8 cellular contexts compared by ENCODE assay signal in genomic region chr2:219245148-219245898, GRCh38. TPM values are rescaled to one million over a fixed set of nuclear protein-coding genes. Genes with fewer than 3 reads are reported as not detected.
A peak's percentile ranks its signal among the peaks of the same experiment; 100 is the strongest.
DNase-seq lines count a peak whose midpoint lies in the region; ATAC-seq and TF ChIP-seq lines count a peak whose summit lies in the region.

GLB1L (minus strand) TSS chr2:219245444; CDS start chr2:219243573, 1,871 bp downstream.
STK16 (plus strand) TSS chr2:219245479; CDS start chr2:219246000, 521 bp downstream.

- H3K27me3 Mint-ChIP-seq in CD4-positive, alpha-beta T cell: no peaks in the 10 kb centered on the region
- H3K27me3 Mint-ChIP-seq in activated CD8-positive, alpha-beta T cell treated with anti-CD3 and anti-CD28 coated beads, Interleukin-2, amount 10 ng/mL, durations not matched to agents 7 days and 5 days (ENCODE audit: low read depth): no peaks in the 10 kb centered on the region
- H3K27me3 Mint-ChIP-seq in memory B cell: no peaks in the 10 kb centered on the region

- no peaks in the 10 kb centered on the region for H3K9me3 ChIP-seq in CD4-positive, alpha-beta T cell (ENCODE audit: control insufficient read depth, low read length)

- peak within 1 kb of the TSS; percentile 95 for H3K27ac ChIP-seq in CD4-positive, alpha-beta T cell (ENCODE audit: low read depth, low read length)

- peak within 1 kb of the TSS; percentile 88 for H3K4me3 Mint-ChIP-seq in CD4-positive, alpha-beta T cell
- H3K4me3 Mint-ChIP-seq in activated CD8-positive, alpha-beta T cell treated with anti-CD3 and anti-CD28 coated beads, Interleukin-2, amount 10 ng/mL, durations not matched to agents 7 days and 5 days: peak within 1 kb of the TSS; percentile 99
- H3K4me3 Mint-ChIP-seq in memory B cell: peak within 1 kb of the TSS; percentile 88

- peak; percentile 73 to 92 (median 81) for DNase-seq in CD4-positive, alpha-beta T cell
- peak; percentile 27 for DNase-seq in NCI-H82 treated with DMSO at 0.1 percent for 48 hours (lab: John Stamatoyannopoulos, UW; ENCODE audit: unreplicated experiment)
- DNase-seq in activated CD8-positive, alpha-beta T cell treated with anti-CD3 and anti-CD28 coated beads, Interleukin-2, amount 10 ng/mL, durations not matched to agents 7 days and 5 days: peak; percentile 92
- peak; percentile 70 for DNase-seq in effector CD8-positive, alpha-beta T cell (lab: John Stamatoyannopoulos, UW)
- DNase-seq in memory B cell (ENCODE audit: low spot score in 2 of 2): peak; percentile 83 to 91
- DNase-seq in stimulated activated CD4-positive, alpha-beta T cell treated with anti-CD3 and anti-CD28 coated beads, TNF-alpha, amount 100 ng/mL, for 48 hours (ENCODE audit: low read depth in 3 of 3): peak; percentile 77 to 89 (median 87)

- peaks cover 35% of the 10 kb centered on the region for H3K36me3 Mint-ChIP-seq in CD4-positive, alpha-beta T cell (ENCODE audit: low read depth)
- H3K36me3 Mint-ChIP-seq in activated CD8-positive, alpha-beta T cell treated with anti-CD3 and anti-CD28 coated beads, Interleukin-2, amount 10 ng/mL, durations not matched to agents 7 days and 5 days (ENCODE audit: low read depth): peaks cover 46% of the 10 kb centered on the region
- H3K36me3 Mint-ChIP-seq in memory B cell: peaks cover 11% of the 10 kb centered on the region

- H3K27ac Mint-ChIP-seq in CD4-positive, alpha-beta T cell: peak within 1 kb of the TSS; percentile 96
- H3K27ac Mint-ChIP-seq in activated CD8-positive, alpha-beta T cell treated with anti-CD3 and anti-CD28 coated beads, Interleukin-2, amount 10 ng/mL, durations not matched to agents 7 days and 5 days: peak within 1 kb of the TSS; percentile 100
- H3K27ac Mint-ChIP-seq in memory B cell: peak within 1 kb of the TSS; percentile 93

- CTCF ChIA-PET in CD4-positive, alpha-beta T cell (lab: Charles Lee): interaction anchor here (1.0 to 2.3 kb wide), 5 partner anchors 15 to 143 kb away, joined by 3 to 26 read pairs (median 4); no protein-coding TSS in a partner anchor
- CTCF ChIA-PET in activated CD8-positive, alpha-beta T cell treated with anti-CD3 and anti-CD28 coated beads, Interleukin-2, amount 10 ng/mL, durations not matched to agents 7 days and 5 days (lab: Charles Lee): interaction anchor here (0.9 to 6.3 kb wide), 13 partner anchors 10 to 85 kb away, joined by 3 to 65 read pairs (median 5); partner anchors contain the start of genes ABCB6, ANKZF1, ATG9A and DNAJB2

- H3K9me3 Mint-ChIP-seq in CD4-positive, alpha-beta T cell: no peaks in the 10 kb centered on the region
- H3K9me3 Mint-ChIP-seq in activated CD8-positive, alpha-beta T cell treated with anti-CD3 and anti-CD28 coated beads, Interleukin-2, amount 10 ng/mL, durations not matched to agents 7 days and 5 days (ENCODE audit: insufficient read depth): no peaks in the 10 kb centered on the region
- no peaks in the 10 kb centered on the region for H3K9me3 Mint-ChIP-seq in memory B cell

- intact Hi-C loops in CD4-positive, alpha-beta T cell (cut with DNase I, micrococcal nuclease): loop anchor here in 1 of 2 experiments (1.0 to 5.0 kb wide), 3 partner anchors 8 to 68 kb away; partner anchors contain the start of genes ANKZF1, ATG9A, CNPPD1 and RETREG2

- ATAC-seq in CD4-positive, alpha-beta T cell (ENCODE audit: poor library complexity): peak; percentile 44
- peak; percentile 87 for ATAC-seq in GM19351 (IDR thresholded peaks at IDR 0.05; ENCODE audit: unreplicated experiment)
- peak; percentile 57 for ATAC-seq in HG03469 (IDR thresholded peaks at IDR 0.05; ENCODE audit: unreplicated experiment)
- ATAC-seq in activated CD8-positive, alpha-beta T cell treated with anti-CD3 and anti-CD28 coated beads, Interleukin-2, amount 10 ng/mL, durations not matched to agents 7 days and 5 days: peak; percentile 74
- ATAC-seq in memory B cell (ENCODE audit: low read depth): peak; percentile 84

- no peaks in the 10 kb centered on the region for H3K27me3 ChIP-seq in CD4-positive, alpha-beta T cell (ENCODE audit: control insufficient read depth, insufficient read depth, low read length)

- no peak for TF ChIP-seq CTCF in CD4-positive, alpha-beta T cell (IDR thresholded peaks at IDR 0.05)

- peaks cover 74% of the 10 kb centered on the region for H3K4me1 Mint-ChIP-seq in CD4-positive, alpha-beta T cell (ENCODE audit: low read depth)
- peaks cover 66% of the 10 kb centered on the region for H3K4me1 Mint-ChIP-seq in activated CD8-positive, alpha-beta T cell treated with anti-CD3 and anti-CD28 coated beads, Interleukin-2, amount 10 ng/mL, durations not matched to agents 7 days and 5 days (ENCODE audit: low read depth)
- peaks cover 38% of the 10 kb centered on the region for H3K4me1 Mint-ChIP-seq in memory B cell

- POLR2A ChIA-PET in CD4-positive, alpha-beta T cell (lab: Charles Lee): interaction anchor here (0.7 to 7.3 kb wide), 17 partner anchors 9 to 959 kb away, joined by 3 to 181 read pairs (median 5); partner anchors contain the start of genes ANKZF1, ATG9A, CNPPD1 and DNAJB2
- POLR2A ChIA-PET in activated CD8-positive, alpha-beta T cell treated with anti-CD3 and anti-CD28 coated beads, Interleukin-2, amount 10 ng/mL, durations not matched to agents 7 days and 5 days (lab: Charles Lee): interaction anchor here (0.5 to 3.9 kb wide), 16 partner anchors 9 to 86 kb away, joined by 3 to 66 read pairs (median 6); partner anchors contain the start of genes ANKZF1, ATG9A, CNPPD1 and DNAJB2

RNA-seq across cellular contexts. Expression of gene GLB1L, which starts in this region (rescaled TPM):
- total RNA-seq in CD4-positive, alpha-beta T cell: 1 to 10 TPM; 2.4 to 3.0 TPM
- 1 to 10 TPM; 3.4 to 4.0 TPM for total RNA-seq in activated CD8-positive, alpha-beta T cell treated with anti-CD3 and anti-CD28 coated beads, Interleukin-2, amount 10 ng/mL, durations not matched to agents 7 days and 5 days

RNA-seq across cellular contexts. Expression of gene STK16, which starts in this region (rescaled TPM):
- total RNA-seq in CD4-positive, alpha-beta T cell: 10 to 100 TPM; 11.2 to 14.1 TPM
- total RNA-seq in activated CD8-positive, alpha-beta T cell treated with anti-CD3 and anti-CD28 coated beads, Interleukin-2, amount 10 ng/mL, durations not matched to agents 7 days and 5 days: 10 to 100 TPM; 31.2 to 31.5 TPM

Comparison
In these comparisons a context has a peak if more than half of its experiments do, and no peak if none do; other contexts are left out.
1. Peak in every context shown above with its lines: DNase-seq, ATAC-seq and H3K27ac ChIP-seq.
2. DNase-seq: peak in every context shown above with its lines; median percentile 92 in activated CD8-positive, alpha-beta T cell treated with anti-CD3 and anti-CD28 coated beads, Interleukin-2, amount 10 ng/mL, durations not matched to agents 7 days and 5 days; 87 in memory B cell; 87 in stimulated activated CD4-positive, alpha-beta T cell treated with anti-CD3 and anti-CD28 coated beads, TNF-alpha, amount 100 ng/mL, for 48 hours; 81 in CD4-positive, alpha-beta T cell; 70 in effector CD8-positive, alpha-beta T cell; 27 in NCI-H82 treated with DMSO at 0.1 percent for 48 hours.